ENCODE assay signal across 8 cellular contexts in genomic region chr4:165493359-165493758, GRCh38.
DNase-seq lines count a peak whose midpoint lies in the region; ATAC-seq, FAIRE-seq and TF ChIP-seq lines count a peak whose summit lies in the region.

No MANE protein-coding gene starts in this region.

- POLR2A ChIA-PET in activated CD4-positive, alpha-beta memory T cell treated with anti-CD3 and anti-CD28 coated beads, Interleukin-2, amount 10 ng/mL, durations not matched to agents 7 days and 5 days (lab: Charles Lee), result no interaction called here

- peak; percentile 10 for DNase-seq in GM12891 (ENCODE audit: insufficient read length, low spot score)
- DNase-seq in NCI-H1694 (lab: John Stamatoyannopoulos, UW), result peak; percentile 44
- peak; percentile 68 for DNase-seq in activated CD4-positive, alpha-beta memory T cell treated with anti-CD3 and anti-CD28 coated beads, Interleukin-2, amount 10 ng/mL, durations not matched to agents 7 days and 5 days
- peak; percentile 18 to 30 (median 28) for DNase-seq in effector memory CD8-positive, alpha-beta T cell
- DNase-seq in mucosa of gallbladder (ENCODE audit: low spot score), result peak; percentile 58
- DNase-seq in stimulated activated CD8-positive, alpha-beta memory T cell treated with anti-CD3 and anti-CD28 coated beads, Interleukin-7, amount 100 ng/mL, for 1 hour (ENCODE audit: low read depth in 2 of 2), result peak; percentile 4 to 40
- DNase-seq in middle frontal gyrus (ENCODE audit: extremely low spot score, low spot score), result no peak

- CTCF ChIA-PET in activated CD4-positive, alpha-beta memory T cell treated with anti-CD3 and anti-CD28 coated beads, Interleukin-2, amount 10 ng/mL, durations not matched to agents 7 days and 5 days (lab: Charles Lee), result interaction anchor here (0.6 to 2.4 kb wide), 18 partner anchors 9 to 598 kb away, joined by 3 to 18 read pairs (median 4); no protein-coding TSS in a partner anchor

- H3K27ac Mint-ChIP-seq in activated CD4-positive, alpha-beta memory T cell treated with anti-CD3 and anti-CD28 coated beads, Interleukin-2, amount 10 ng/mL, durations not matched to agents 7 days and 5 days, result no peak overlapping the region
- no peak overlapping the region for H3K27ac Mint-ChIP-seq in effector memory CD8-positive, alpha-beta T cell

- no peaks in the 10 kb centered on the region for H3K9me3 Mint-ChIP-seq in activated CD4-positive, alpha-beta memory T cell treated with anti-CD3 and anti-CD28 coated beads, Interleukin-2, amount 10 ng/mL, durations not matched to agents 7 days and 5 days
- no peaks in the 10 kb centered on the region for H3K9me3 Mint-ChIP-seq in effector memory CD8-positive, alpha-beta T cell

- H3K36me3 Mint-ChIP-seq in activated CD4-positive, alpha-beta memory T cell treated with anti-CD3 and anti-CD28 coated beads, Interleukin-2, amount 10 ng/mL, durations not matched to agents 7 days and 5 days (ENCODE audit: low read depth), result no peaks in the 10 kb centered on the region
- H3K36me3 Mint-ChIP-seq in effector memory CD8-positive, alpha-beta T cell (ENCODE audit: insufficient read depth), result no peaks in the 10 kb centered on the region

- H3K4me3 Mint-ChIP-seq in activated CD4-positive, alpha-beta memory T cell treated with anti-CD3 and anti-CD28 coated beads, Interleukin-2, amount 10 ng/mL, durations not matched to agents 7 days and 5 days, result no peak overlapping the region
- peak overlapping the region; percentile 17 to 52 for H3K4me3 Mint-ChIP-seq in effector memory CD8-positive, alpha-beta T cell

- peaks cover 2% of the 10 kb centered on the region for H3K4me1 Mint-ChIP-seq in activated CD4-positive, alpha-beta memory T cell treated with anti-CD3 and anti-CD28 coated beads, Interleukin-2, amount 10 ng/mL, durations not matched to agents 7 days and 5 days
- peaks cover 4% of the 10 kb centered on the region in 2 donors for H3K4me1 Mint-ChIP-seq in effector memory CD8-positive, alpha-beta T cell (ENCODE audit: low read depth in 2 of 2)

- no peak for TF ChIP-seq POLR2A in GM12891 (IDR thresholded peaks at IDR 0.05; ENCODE audit: low read depth, low read length)

- H3K27me3 Mint-ChIP-seq in activated CD4-positive, alpha-beta memory T cell treated with anti-CD3 and anti-CD28 coated beads, Interleukin-2, amount 10 ng/mL, durations not matched to agents 7 days and 5 days, result peaks cover 24% of the 10 kb centered on the region
- peaks cover 25 to 47% of the 10 kb centered on the region in 2 donors for H3K27me3 Mint-ChIP-seq in effector memory CD8-positive, alpha-beta T cell

- ATAC-seq in HG02610 (IDR thresholded peaks at IDR 0.05; ENCODE audit: unreplicated experiment), result peak; percentile 97
- peak; percentile 72 for ATAC-seq in effector memory CD8-positive, alpha-beta T cell (replicated peaks)

- peak; percentile 48 for FAIRE-seq in GM12891 (lab: Jason Lieb, UNC)

TF ChIP-seq in GM12891, 5 proteins besides CTCF, POLR2A, EP300 and RAD21:
- TF ChIP-seq SPI1 (IDR thresholded peaks at IDR 0.05; ENCODE audit: low read depth, low read length) (no peak), PAX5 (IDR thresholded peaks at IDR 0.05; ENCODE audit: insufficient read depth, low read length, severe bottlenecking) (no peak), POLR2AphosphoS5 (IDR thresholded peaks at IDR 0.05; ENCODE audit: low read depth, low read length) (no peak), TAF1 (IDR thresholded peaks at IDR 0.05; ENCODE audit: low read depth, low read length) (no peak), POU2F2 (IDR thresholded peaks at IDR 0.05; ENCODE audit: low read depth, low read length) (no peak)
